17 cellular contexts compared by ENCODE assay signal in the genomic region with DNA sequence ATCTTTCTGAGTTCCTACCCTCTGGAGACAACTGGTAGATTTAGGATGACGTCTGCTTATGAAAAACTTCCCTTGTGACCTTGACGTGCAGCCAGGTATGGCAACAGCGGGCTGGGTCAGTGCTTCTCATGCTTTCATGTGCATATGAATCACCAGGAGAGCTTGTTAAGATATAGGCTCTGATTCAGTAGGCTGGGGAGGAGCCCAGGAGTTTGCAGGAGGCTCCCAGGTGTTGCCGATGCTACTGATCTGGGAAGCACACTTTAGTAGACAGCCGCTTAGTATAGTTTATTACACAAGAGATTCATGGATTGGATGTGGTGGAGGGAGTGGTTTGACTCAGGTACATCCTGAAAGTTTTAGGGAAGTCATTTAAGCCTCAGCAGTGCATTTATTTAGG. TPM values are rescaled to one million over a fixed set of nuclear protein-coding genes. Genes with fewer than 3 reads are reported as not detected.
A peak's percentile ranks its signal among the peaks of the same experiment; 100 is the strongest.
DNase-seq lines count a peak whose midpoint lies in the region; ATAC-seq, FAIRE-seq and TF ChIP-seq lines count a peak whose summit lies in the region.
"Had no signal": no experiment of that assay in that cellular context is flagged by ENCODE, and none has a peak within 500 bp of the region (broad histone marks: within the 10 kb centered on the region; RNA-seq: fewer than 3 reads in every experiment).

No MANE protein-coding gene starts in this region.

- WGBS in right lobe of liver (ENCODE audit: insufficient coverage, low coverage, low lambda C conversion rate, missing lambda C conversion rate) = 38% methylated on average over 5 of the region's 5 CpGs
- WGBS in HepG2 (ENCODE audit: low lambda C conversion rate) = 95% methylated on average over 5 of the region's 5 CpGs
- 68% methylated on average over 5 of the region's 5 CpGs for WGBS in mesenchymal stem cell

- peak overlapping the region in 1 of 7 donors; percentile 4 for H3K27ac Mint-ChIP-seq in CD4-positive, alpha-beta memory T cell
- H3K27ac Mint-ChIP-seq: activated B cell treated with CpG ODN at 0.5 μM for 24 hours had no signal

- peak overlapping the region; percentile 66 for H2BK120ac ChIP-seq in mesenchymal stem cell (ENCODE audit: low read depth, low read length)

- H3K4me1 Mint-ChIP-seq in CD4-positive, alpha-beta memory T cell = no peaks in the 10 kb centered on the region
- H3K4me1 Mint-ChIP-seq: activated B cell treated with CpG ODN at 0.5 μM for 24 hours had no signal

- no peak overlapping the region for H2BK5ac ChIP-seq in mesenchymal stem cell (ENCODE audit: low read depth, low read length, poor library complexity, severe bottlenecking)

- H3K9me3 ChIP-seq in right lobe of liver = no peaks in the 10 kb centered on the region
- H3K9me3 ChIP-seq in HepG2 (ENCODE audit: low read length) = no peaks in the 10 kb centered on the region
- no peaks in the 10 kb centered on the region for H3K9me3 ChIP-seq in mesenchymal stem cell (ENCODE audit: control insufficient read depth, low read length)
- H3K9me3 ChIP-seq in CD4-positive, alpha-beta memory T cell (ENCODE audit: control insufficient read depth in 1 of 2, low read length in 2 of 2) = no peaks in the 10 kb centered on the region
- H3K9me3 ChIP-seq: spleen, testis had no signal

- no peaks in the 10 kb centered on the region for H3K27me3 ChIP-seq in right lobe of liver
- H3K27me3 ChIP-seq in HepG2 (ENCODE audit: control insufficient read depth in 1 of 2, insufficient read depth in 2 of 2, low read length in 2 of 2) = no peaks in the 10 kb centered on the region
- H3K27me3 ChIP-seq in mesenchymal stem cell (ENCODE audit: control insufficient read depth in 1 of 2, insufficient read depth in 1 of 2, low read length in 2 of 2) = no peaks in the 10 kb centered on the region
- no peaks in the 10 kb centered on the region for H3K27me3 ChIP-seq in CD4-positive, alpha-beta memory T cell (ENCODE audit: insufficient read depth, low read length)
- H3K27me3 ChIP-seq: dorsolateral prefrontal cortex, spleen, testis had no signal

- no peak for TF ChIP-seq RAD21 in HepG2 (CRISPR knock-in tag; IDR thresholded peaks at IDR 0.05)

- H3K14ac ChIP-seq in mesenchymal stem cell (ENCODE audit: low read length in 2 of 2) = no peak overlapping the region

- POLR2A ChIA-PET in HepG2 (lab: Yijun Ruan, JAX) = no interaction called here
- POLR2A ChIA-PET in CD4-positive, alpha-beta memory T cell (lab: Charles Lee; ENCODE audit: partially characterized antibody) = no interaction called here

- no peak for FAIRE-seq in HepG2 (lab: Jason Lieb, UNC)

- no peak overlapping the region for H2AFZ ChIP-seq in HepG2 (ENCODE audit: low read length)
- no peak overlapping the region for H2AFZ ChIP-seq in mesenchymal stem cell (ENCODE audit: low read depth, low read length)

- peaks cover 15% of the 10 kb centered on the region for H3K79me1 ChIP-seq in mesenchymal stem cell (replicated peaks; ENCODE audit: low read length, poor library complexity, severe bottlenecking)

- no peak overlapping the region for H4K91ac ChIP-seq in mesenchymal stem cell (ENCODE audit: low read length)

- H3K27me3 Mint-ChIP-seq in CD4-positive, alpha-beta memory T cell = no peaks in the 10 kb centered on the region

- no peak overlapping the region for H2BK12ac ChIP-seq in mesenchymal stem cell (ENCODE audit: low read length in 2 of 2)

- H3K4me3 ChIP-seq in right lobe of liver (no peak overlapping the region), HepG2 (replicated peaks in 1 of 3; ENCODE audit: insufficient read depth in 1 of 3, low read depth in 2 of 3, low read length in 3 of 3) (no peak overlapping the region), epithelial cell of esophagus (ENCODE audit: low read length) (no peak overlapping the region), mesenchymal stem cell (ENCODE audit: insufficient read depth in 1 of 2, low read depth in 1 of 2, low read length in 2 of 2) (no peak overlapping the region)
- no peak overlapping the region for H3K4me3 ChIP-seq in CD4-positive, alpha-beta memory T cell (ENCODE audit: low read length in 2 of 2)
- H3K4me3 ChIP-seq: dorsolateral prefrontal cortex, spleen, testis had no signal

- TF ChIP-seq CTCF in right lobe of liver (IDR thresholded peaks at IDR 0.05) = no peak
- TF ChIP-seq CTCF in HepG2 (CRISPR knock-in tag; IDR thresholded peaks at IDR 0.05) = no peak
- TF ChIP-seq CTCF in epithelial cell of esophagus (IDR thresholded peaks at IDR 0.05; ENCODE audit: insufficient read depth, low read depth, low read length, missing control alignments) = no peak

- BruUV-seq in HepG2 (replicated peaks; lab: Mats Ljungman, UMichigan) = no TSS peak

- in situ Hi-C loops in HepG2 (cut with HindIII; ENCODE audit: extremely low pct_ligation_motif_present, low pct_unique_long_range_greater_than_20kb) = no loop called here

- H2BK15ac ChIP-seq in mesenchymal stem cell (ENCODE audit: low read depth, poor library complexity, severe bottlenecking) = no peak overlapping the region

- no peak overlapping the region for H2AK5ac ChIP-seq in mesenchymal stem cell (ENCODE audit: low read length, severe bottlenecking)

- CTCF ChIA-PET in HepG2 (lab: Yijun Ruan, JAX; ENCODE audit: low intra/inter-chr PET ratio, low total read pairs) = no interaction called here
- CTCF ChIA-PET in CD4-positive, alpha-beta memory T cell (lab: Charles Lee; ENCODE audit: partially characterized antibody) = interaction anchor here (1.6 kb wide), 1 partner anchor 21 kb away, joined by 3 read pairs; no protein-coding TSS in a partner anchor

- peak; percentile 58 to 94 (median 68) for ATAC-seq in right lobe of liver
- ATAC-seq in HepG2 = no peak
- no peak for ATAC-seq in GM18511 (IDR thresholded peaks at IDR 0.05; ENCODE audit: unreplicated experiment)
- ATAC-seq: left ventricle myocardium superior had no signal

- no peaks in the 10 kb centered on the region for H3K79me2 ChIP-seq in HepG2 (ENCODE audit: insufficient read depth, low read length)

- no peaks in the 10 kb centered on the region for H3K9me3 Mint-ChIP-seq in CD4-positive, alpha-beta memory T cell
- H3K9me3 Mint-ChIP-seq: activated B cell treated with CpG ODN at 0.5 μM for 24 hours had no signal

- intact Hi-C loops in right lobe of liver (cut with DNase I) = no loop called here
- intact Hi-C loops in HepG2 (cut with micrococcal nuclease; ENCODE audit: unreplicated experiment) = no loop called here
- intact Hi-C loops in CD4-positive, alpha-beta memory T cell (cut with micrococcal nuclease) = no loop called here

- H3K23ac ChIP-seq in mesenchymal stem cell (ENCODE audit: low read length in 2 of 2) = no peak overlapping the region

- H3K36me3 ChIP-seq in right lobe of liver (no peaks in the 10 kb centered on the region), HepG2 (replicated peaks in 1 of 2; ENCODE audit: control insufficient read depth in 1 of 2, insufficient read depth in 2 of 2, low read length in 2 of 2) (peaks cover 5 to 13% of the 10 kb centered on the region in 2 experiments), mesenchymal stem cell (ENCODE audit: control insufficient read depth in 1 of 2, insufficient read depth in 2 of 2, low read depth in 1 of 2, low read length in 2 of 2) (peaks cover 0 to 19% of the 10 kb centered on the region in 2 experiments)
- H3K36me3 ChIP-seq in CD4-positive, alpha-beta memory T cell (ENCODE audit: insufficient read depth, low read length) = no peaks in the 10 kb centered on the region
- H3K36me3 ChIP-seq: spleen had no signal

- H3K9ac ChIP-seq in HepG2 (ENCODE audit: insufficient read depth, low read depth, low read length) = no peak overlapping the region
- H3K9ac ChIP-seq in mesenchymal stem cell (ENCODE audit: low read length) = peak overlapping the region; percentile 29

- DNase-seq in right lobe of liver (peak in 1 of 3 donors; percentile 45), HepG2 (ENCODE audit: low spot score) (no peak), epithelial cell of esophagus (ENCODE audit: low read depth) (peak; percentile 99), mesenchymal stem cell (no peak), anterior cingulate cortex (lab: John Stamatoyannopoulos, UW) (no peak)
- DNase-seq in activated T-cell treated with anti-CD3 and anti-CD28 coated beads, Interleukin-2, amount 50 U/mL, for 48 hours = no peak
- no peak for DNase-seq in CD4-positive, alpha-beta memory T cell
- DNase-seq: activated B cell treated with CpG ODN at 0.5 μM for 24 hours; activated T-cell treated with anti-CD3 and anti-CD28 coated beads for 4 hours; amniotic stem cell; dorsolateral prefrontal cortex; left ventricle myocardium superior; NK-92 treated with Interleukin-12 subunit alpha and Interleukin-12 subunit beta, amount 100 ng/mL, for 24 hours; spleen; testis had no signal

- H4K8ac ChIP-seq in mesenchymal stem cell (ENCODE audit: low read length) = no peak overlapping the region

- no peak for TF ChIP-seq POLR2A in right lobe of liver (IDR thresholded peaks at IDR 0.05)
- no peak for TF ChIP-seq POLR2A in HepG2 (IDR thresholded peaks at IDR 0.05; ENCODE audit: insufficient read depth in 1 of 2, low read depth in 2 of 2, low read length in 2 of 2)

- no peaks in the 10 kb centered on the region for H4K20me1 ChIP-seq in HepG2 (ENCODE audit: insufficient read depth, low read length)

- H3K4me2 ChIP-seq in HepG2 (ENCODE audit: low read depth, low read length) = no peak overlapping the region
- H3K4me2 ChIP-seq in mesenchymal stem cell (ENCODE audit: low read length, poor library complexity, severe bottlenecking) = no peak overlapping the region

- no peak overlapping the region for H3K18ac ChIP-seq in mesenchymal stem cell (ENCODE audit: low read depth in 1 of 2, low read length in 2 of 2)

- H3K4me3 Mint-ChIP-seq in CD4-positive, alpha-beta memory T cell = no peak overlapping the region
- H3K4me3 Mint-ChIP-seq: activated B cell treated with CpG ODN at 0.5 μM for 24 hours had no signal

- H3K27ac ChIP-seq in right lobe of liver (peak overlapping the region in 1 of 3 donors; percentile 81), HepG2 (ENCODE audit: extremely low read length, insufficient read depth, low read length) (no peak overlapping the region), mesenchymal stem cell (ENCODE audit: low read length, poor library complexity, severe bottlenecking) (no peak overlapping the region)
- no peak overlapping the region for H3K27ac ChIP-seq in CD4-positive, alpha-beta memory T cell (ENCODE audit: low read depth, low read length)
- H3K27ac ChIP-seq: dorsolateral prefrontal cortex, spleen, testis had no signal

- H3K4ac ChIP-seq in mesenchymal stem cell (ENCODE audit: low read depth in 1 of 2, low read length in 2 of 2) = no peak overlapping the region

- H3K4me1 ChIP-seq in right lobe of liver = peaks cover 0 to 19% (median 7%) of the 10 kb centered on the region in 4 donors
- 0 out of 2 replicates have a peak, but pooled peaks cover 10% of the 10 kb centered on the region for H3K4me1 ChIP-seq in HepG2 (ENCODE audit: insufficient read depth, low read length)
- peaks cover 2% of the 10 kb centered on the region for H3K4me1 ChIP-seq in mesenchymal stem cell (ENCODE audit: control insufficient read depth, insufficient read depth, low read depth, low read length)
- no peaks in the 10 kb centered on the region for H3K4me1 ChIP-seq in CD4-positive, alpha-beta memory T cell (ENCODE audit: insufficient read depth, low read length)
- H3K4me1 ChIP-seq: spleen, testis had no signal

- TF ChIP-seq EP300 in HepG2 (IDR thresholded peaks at IDR 0.05; ENCODE audit: low read depth in 2 of 2, low read length in 2 of 2) (no peak), HepG2 (CRISPR knock-in tag; IDR thresholded peaks at IDR 0.05; ENCODE audit: borderline replicate concordance) (no peak)

- H3K36me3 Mint-ChIP-seq in CD4-positive, alpha-beta memory T cell = no peaks in the 10 kb centered on the region

RNA-seq across cellular contexts. Expression of gene DIXDC1, which starts 23.8 kb away (rescaled TPM):
- total RNA-seq in right lobe of liver = 10 to 100 TPM in 1 of 6 experiments, 1 to 10 TPM in 5; 4.5 to 10.4 (median 8.0) TPM
- 25.0 and 29.7 TPM in 2 replicates for total RNA-seq in HepG2 (2016; rRNA removed; fragmentation: Illumina TruSeq; extraction: Trizol)
- total RNA-seq in HepG2 (2016; cell fraction: cytosol; rRNA removed; fragmentation: Illumina TruSeq; extraction: Trizol; ENCODE audit: low read depth) = 3.1 and 3.8 TPM in 2 replicates
- total RNA-seq in HepG2 (2016; cell fraction: insoluble cytoplasmic fraction; rRNA removed; fragmentation: Illumina TruSeq; extraction: Trizol) = 25.9 and 27.6 TPM in 2 replicates
- 9.8 and 10.5 TPM in 2 replicates for total RNA-seq in HepG2 (2016; cell fraction: membrane; rRNA removed; fragmentation: Illumina TruSeq; extraction: Trizol)
- 23.5 and 24.4 TPM in 2 replicates for total RNA-seq in HepG2 (2016; cell fraction: nucleus; rRNA removed; fragmentation: Illumina TruSeq; extraction: Trizol)
- 7.8 and 10.4 TPM in 2 replicates for polyA plus RNA-seq in HepG2 (2011; rRNA removed)
- polyA plus RNA-seq in HepG2 (2011; cell fraction: cytosol; rRNA removed) = 5.8 and 6.4 TPM in 2 replicates
- 8.3 and 10.8 TPM in 2 replicates for polyA plus RNA-seq in HepG2 (2011; cell fraction: nucleus; rRNA removed)
- polyA plus RNA-seq in HepG2 (2012) = 5.4 and 8.1 TPM in 2 replicates
- polyA plus RNA-seq in HepG2 (2016; cell fraction: cytosol; fragmentation: Illumina TruSeq; extraction: Trizol; ENCODE audit: low read depth) = 0.92 and 1.2 TPM in 2 replicates
- polyA plus RNA-seq in HepG2 (2016; cell fraction: insoluble cytoplasmic fraction; fragmentation: Illumina TruSeq; extraction: Trizol; ENCODE audit: low read depth) = 18.3 and 18.5 TPM in 2 replicates
- polyA plus RNA-seq in HepG2 (2016; cell fraction: membrane; fragmentation: Illumina TruSeq; extraction: Trizol; ENCODE audit: low read depth) = 3.9 and 4.0 TPM in 2 replicates
- polyA plus RNA-seq in HepG2 (2016; cell fraction: nucleus; fragmentation: Illumina TruSeq; extraction: Trizol; ENCODE audit: insufficient read depth, low read depth) = 15.8 and 16.2 TPM in 2 replicates
- polyA minus RNA-seq in HepG2 (2011; rRNA and poly(A)+ RNA removed; ENCODE audit: low replicate concordance) = 14.7 and 35.3 TPM in 2 replicates
- polyA minus RNA-seq in HepG2 (2011; cell fraction: cytosol; rRNA and poly(A)+ RNA removed) = 13.1 and 16.2 TPM in 2 replicates
- polyA minus RNA-seq in HepG2 (2011; cell fraction: nucleus; rRNA and poly(A)+ RNA removed) = 27.1 and 33.9 TPM in 2 replicates
- polyA plus RNA-seq in mesenchymal stem cell (2013, experiment 1 of 2) = 8.6 TPM
- 8.7 TPM for polyA plus RNA-seq in mesenchymal stem cell (2013, experiment 2 of 2)
- total RNA-seq in CD4-positive, alpha-beta memory T cell = 1 to 10 TPM; 1.1 to 2.1 TPM
- polyA plus RNA-seq in CD4-positive, alpha-beta memory T cell = under 1 TPM; 0.72 to 0.75 TPM

RNA-seq across cellular contexts. Expression of gene C11orf52, which starts 42.2 kb away (rescaled TPM):
- total RNA-seq in right lobe of liver (10 to 100 TPM in 4 of 6 experiments, 1 to 10 TPM in 2; 6.4 to 12.6 (median 10.3) TPM), HepG2 (2016; rRNA removed; fragmentation: Illumina TruSeq; extraction: Trizol) (7.4 and 10.5 TPM in 2 replicates)
- total RNA-seq in HepG2 (2016; cell fraction: cytosol; rRNA removed; fragmentation: Illumina TruSeq; extraction: Trizol; ENCODE audit: low read depth) = 4.1 and 5.5 TPM in 2 replicates
- total RNA-seq in HepG2 (2016; cell fraction: insoluble cytoplasmic fraction; rRNA removed; fragmentation: Illumina TruSeq; extraction: Trizol) = 6.8 and 7.2 TPM in 2 replicates
- 8.8 and 9.2 TPM in 2 replicates for total RNA-seq in HepG2 (2016; cell fraction: membrane; rRNA removed; fragmentation: Illumina TruSeq; extraction: Trizol)
- 4.1 and 4.7 TPM in 2 replicates for total RNA-seq in HepG2 (2016; cell fraction: nucleus; rRNA removed; fragmentation: Illumina TruSeq; extraction: Trizol)
- polyA plus RNA-seq in HepG2 (2011; rRNA removed) = 11.0 and 16.5 TPM in 2 replicates
- polyA plus RNA-seq in HepG2 (2011; cell fraction: cytosol; rRNA removed) = 13.1 and 14.8 TPM in 2 replicates
- 5.6 and 8.0 TPM in 2 replicates for polyA plus RNA-seq in HepG2 (2011; cell fraction: nucleus; rRNA removed)
- polyA plus RNA-seq in HepG2 (2012) = 9.9 and 12.8 TPM in 2 replicates
- 5.0 TPM in 2 replicates for polyA plus RNA-seq in HepG2 (2016; cell fraction: cytosol; fragmentation: Illumina TruSeq; extraction: Trizol; ENCODE audit: low read depth)
- 9.5 and 12.3 TPM in 2 replicates for polyA plus RNA-seq in HepG2 (2016; cell fraction: insoluble cytoplasmic fraction; fragmentation: Illumina TruSeq; extraction: Trizol; ENCODE audit: low read depth)
- 9.8 and 10.0 TPM in 2 replicates for polyA plus RNA-seq in HepG2 (2016; cell fraction: membrane; fragmentation: Illumina TruSeq; extraction: Trizol; ENCODE audit: low read depth)
- polyA plus RNA-seq in HepG2 (2016; cell fraction: nucleus; fragmentation: Illumina TruSeq; extraction: Trizol; ENCODE audit: insufficient read depth, low read depth) = 8.5 and 9.1 TPM in 2 replicates
- polyA minus RNA-seq in HepG2 (2011; rRNA and poly(A)+ RNA removed; ENCODE audit: low replicate concordance) = 3.9 TPM in 1 of 2 replicates, not detected in the other
- 3.7 and 7.0 TPM in 2 replicates for polyA minus RNA-seq in HepG2 (2011; cell fraction: cytosol; rRNA and poly(A)+ RNA removed)
- 3.3 and 5.7 TPM in 2 replicates for polyA minus RNA-seq in HepG2 (2011; cell fraction: nucleus; rRNA and poly(A)+ RNA removed)
- polyA plus RNA-seq in mesenchymal stem cell (2013, experiment 1 of 2) = 0.41 TPM
- polyA plus RNA-seq in mesenchymal stem cell (2013, experiment 2 of 2) = 0.30 TPM
- total RNA-seq in CD4-positive, alpha-beta memory T cell = not detected
- not detected for polyA plus RNA-seq in CD4-positive, alpha-beta memory T cell
- total RNA-seq: activated B cell treated with CpG ODN at 0.5 μM for 24 hours had no signal
- polyA plus RNA-seq: neural cell had no signal

RNA-seq across cellular contexts. Expression of gene HSPB2, which starts 48.4 kb away (rescaled TPM):
- under 1 TPM in 2 of 6 experiments, not detected in 4; 0.20 to 0.49 TPM for total RNA-seq in right lobe of liver
- not detected in 2 replicates for total RNA-seq in HepG2 (2016; rRNA removed; fragmentation: Illumina TruSeq; extraction: Trizol)
- total RNA-seq in HepG2 (2016; cell fraction: cytosol; rRNA removed; fragmentation: Illumina TruSeq; extraction: Trizol; ENCODE audit: low read depth) = not detected in 2 replicates
- not detected in 2 replicates for total RNA-seq in HepG2 (2016; cell fraction: insoluble cytoplasmic fraction; rRNA removed; fragmentation: Illumina TruSeq; extraction: Trizol)
- total RNA-seq in HepG2 (2016; cell fraction: membrane; rRNA removed; fragmentation: Illumina TruSeq; extraction: Trizol) = not detected in 2 replicates
- total RNA-seq in HepG2 (2016; cell fraction: nucleus; rRNA removed; fragmentation: Illumina TruSeq; extraction: Trizol) = not detected in 2 replicates
- 0.04 TPM in 1 of 2 replicates, not detected in the other for polyA plus RNA-seq in HepG2 (2011; rRNA removed)
- polyA plus RNA-seq in HepG2 (2011; cell fraction: cytosol; rRNA removed) = 0.05 TPM in 1 of 2 replicates, not detected in the other
- 0.32 and 0.45 TPM in 2 replicates for polyA plus RNA-seq in HepG2 (2011; cell fraction: nucleus; rRNA removed)
- polyA plus RNA-seq in HepG2 (2012) = not detected in 2 replicates
- polyA plus RNA-seq in HepG2 (2016; cell fraction: cytosol; fragmentation: Illumina TruSeq; extraction: Trizol; ENCODE audit: low read depth) = not detected in 2 replicates
- not detected in 2 replicates for polyA plus RNA-seq in HepG2 (2016; cell fraction: insoluble cytoplasmic fraction; fragmentation: Illumina TruSeq; extraction: Trizol; ENCODE audit: low read depth)
- polyA plus RNA-seq in HepG2 (2016; cell fraction: membrane; fragmentation: Illumina TruSeq; extraction: Trizol; ENCODE audit: low read depth) = not detected in 2 replicates
- polyA plus RNA-seq in HepG2 (2016; cell fraction: nucleus; fragmentation: Illumina TruSeq; extraction: Trizol; ENCODE audit: insufficient read depth, low read depth) = not detected in 2 replicates
- 0.20 TPM in 1 of 2 replicates, not detected in the other for polyA minus RNA-seq in HepG2 (2011; rRNA and poly(A)+ RNA removed; ENCODE audit: low replicate concordance)
- polyA minus RNA-seq in HepG2 (2011; cell fraction: cytosol; rRNA and poly(A)+ RNA removed) = not detected in 2 replicates
- polyA minus RNA-seq in HepG2 (2011; cell fraction: nucleus; rRNA and poly(A)+ RNA removed) = not detected in 2 replicates
- polyA plus RNA-seq in mesenchymal stem cell (2013, experiment 1 of 2) = 0.10 TPM
- polyA plus RNA-seq in mesenchymal stem cell (2013, experiment 2 of 2) = not detected
- total RNA-seq in CD4-positive, alpha-beta memory T cell = not detected
- not detected for polyA plus RNA-seq in CD4-positive, alpha-beta memory T cell
- total RNA-seq: activated B cell treated with CpG ODN at 0.5 μM for 24 hours, testis had no signal
- polyA plus RNA-seq: neural cell had no signal

RNA-seq across cellular contexts. Expression of gene CRYAB, which starts 49.3 kb away (rescaled TPM):
- 10 to 100 TPM in 2 of 6 experiments, 1 to 10 TPM in 4; 3.6 to 10.5 (median 6.7) TPM for total RNA-seq in right lobe of liver
- 0.55 and 0.69 TPM in 2 replicates for total RNA-seq in HepG2 (2016; rRNA removed; fragmentation: Illumina TruSeq; extraction: Trizol)
- total RNA-seq in HepG2 (2016; cell fraction: cytosol; rRNA removed; fragmentation: Illumina TruSeq; extraction: Trizol; ENCODE audit: low read depth) = 0.88 and 1.2 TPM in 2 replicates
- 0.63 and 1.1 TPM in 2 replicates for total RNA-seq in HepG2 (2016; cell fraction: insoluble cytoplasmic fraction; rRNA removed; fragmentation: Illumina TruSeq; extraction: Trizol)
- total RNA-seq in HepG2 (2016; cell fraction: membrane; rRNA removed; fragmentation: Illumina TruSeq; extraction: Trizol) = 0.80 and 1.1 TPM in 2 replicates
- total RNA-seq in HepG2 (2016; cell fraction: nucleus; rRNA removed; fragmentation: Illumina TruSeq; extraction: Trizol) = not detected in 2 replicates
- polyA plus RNA-seq in HepG2 (2011; rRNA removed) = 0.24 and 1.1 TPM in 2 replicates
- 0.35 and 0.36 TPM in 2 replicates for polyA plus RNA-seq in HepG2 (2011; cell fraction: cytosol; rRNA removed)
- polyA plus RNA-seq in HepG2 (2011; cell fraction: nucleus; rRNA removed) = 0.74 and 1.7 TPM in 2 replicates
- polyA plus RNA-seq in HepG2 (2012) = 0.70 and 0.88 TPM in 2 replicates
- 0.90 and 1.9 TPM in 2 replicates for polyA plus RNA-seq in HepG2 (2016; cell fraction: cytosol; fragmentation: Illumina TruSeq; extraction: Trizol; ENCODE audit: low read depth)
- polyA plus RNA-seq in HepG2 (2016; cell fraction: insoluble cytoplasmic fraction; fragmentation: Illumina TruSeq; extraction: Trizol; ENCODE audit: low read depth) = 1.3 and 1.6 TPM in 2 replicates
- 1.4 TPM in 2 replicates for polyA plus RNA-seq in HepG2 (2016; cell fraction: membrane; fragmentation: Illumina TruSeq; extraction: Trizol; ENCODE audit: low read depth)
- 1.4 and 4.7 TPM in 2 replicates for polyA plus RNA-seq in HepG2 (2016; cell fraction: nucleus; fragmentation: Illumina TruSeq; extraction: Trizol; ENCODE audit: insufficient read depth, low read depth)
- 0.70 TPM in 1 of 2 replicates, not detected in the other for polyA minus RNA-seq in HepG2 (2011; rRNA and poly(A)+ RNA removed; ENCODE audit: low replicate concordance)
- not detected in 2 replicates for polyA minus RNA-seq in HepG2 (2011; cell fraction: cytosol; rRNA and poly(A)+ RNA removed)
- polyA minus RNA-seq in HepG2 (2011; cell fraction: nucleus; rRNA and poly(A)+ RNA removed) = not detected in 2 replicates
- 9.0 TPM for polyA plus RNA-seq in mesenchymal stem cell (2013, experiment 1 of 2)
- 9.8 TPM for polyA plus RNA-seq in mesenchymal stem cell (2013, experiment 2 of 2)
- not detected for total RNA-seq in CD4-positive, alpha-beta memory T cell
- polyA plus RNA-seq in CD4-positive, alpha-beta memory T cell = not detected
- total RNA-seq: activated B cell treated with CpG ODN at 0.5 μM for 24 hours had no signal
- polyA plus RNA-seq: neural cell had no signal

Comparison
In these comparisons a context has a peak if more than half of its experiments do, and no peak if none do; other contexts are left out.
1. ATAC-seq: peak in right lobe of liver (4 of 4); none in HepG2 (single experiment) and GM18511 (single experiment).